Comparison of ENCODE assay signal across 21 cellular contexts in the genomic region with DNA sequence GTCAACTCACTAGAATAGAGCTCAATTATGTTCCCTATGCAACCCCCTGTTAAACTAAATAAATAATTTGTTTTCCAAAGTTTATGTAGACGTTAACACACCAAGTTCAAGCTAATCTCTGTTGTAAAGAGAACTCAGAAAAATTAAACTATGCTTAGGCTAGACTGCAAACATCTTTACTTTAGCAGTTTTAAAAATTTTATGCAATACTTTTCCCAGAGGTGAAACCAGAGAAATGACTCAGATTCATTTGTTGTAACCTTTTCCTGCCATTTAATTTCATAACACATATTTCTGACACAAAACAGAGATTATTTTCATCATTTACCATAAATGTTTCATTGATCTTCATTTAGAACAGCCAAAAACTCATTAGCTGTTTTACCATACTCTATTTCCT. TPM values are rescaled to one million over a fixed set of nuclear protein-coding genes. Genes with fewer than 3 reads are reported as not detected.
DNase-seq lines count a peak whose midpoint lies in the region; ATAC-seq and TF ChIP-seq lines count a peak whose summit lies in the region.
"Had no signal": no experiment of that assay in that cellular context is flagged by ENCODE, and none has a peak within 500 bp of the region (broad histone marks: within the 10 kb centered on the region; RNA-seq: fewer than 3 reads in every experiment).

No MANE protein-coding gene starts in this region.

- TF ChIP-seq CTCF in AG10803 (conservative IDR thresholded peaks at IDR 0.05; ENCODE audit: low read length) (no peak), omental fat pad (IDR thresholded peaks at IDR 0.05) (no peak)

- DNase-seq in AG10803 (ENCODE audit: low read depth), result peak; percentile 42
- DNase-seq in adipocyte (ENCODE audit: low read depth), result peak; percentile 34
- DNase-seq in fibroblast of peridontal ligament (ENCODE audit: extremely low read depth), result peak; percentile 72
- no peak for DNase-seq in omental fat pad (ENCODE audit: low spot score)
- DNase-seq in inferior parietal cortex (ENCODE audit: extremely low spot score), result no peak
- no peak for DNase-seq in G401 (ENCODE audit: low spot score)
- no peak for DNase-seq in amygdala (lab: John Stamatoyannopoulos, UW)
- no peak for DNase-seq in HuH-7 (ENCODE audit: low spot score)
- DNase-seq: C1 segment of cervical spinal cord; CD8-positive, alpha-beta memory T cell; Kasumi-1; MM.1S; NCI-H1092 treated with DMSO at 0.1 percent for 48 hours; NCI-H146; NCI-H2029 treated with DMSO at 0.1 percent for 48 hours; NCI-H510A; NCI-H748 treated with DMSO at 0.1 percent for 48 hours; NK-92 treated with Interleukin-12 subunit alpha and Interleukin-12 subunit beta, amount 100 ng/mL, for 24 hours had no signal

- no peaks in the 10 kb centered on the region for H3K27me3 ChIP-seq in adipocyte (replicated peaks; ENCODE audit: control insufficient read depth, insufficient read depth, low read length)

- no peaks in the 10 kb centered on the region for H3K9me3 ChIP-seq in adipocyte (ENCODE audit: control insufficient read depth, low read length)

- H3K4me3 ChIP-seq in AG10803 (ENCODE audit: low read length), result no peak overlapping the region
- H3K4me3 ChIP-seq in adipocyte (ENCODE audit: low read length), result peak overlapping the region; percentile 21

- H3K36me3 ChIP-seq in adipocyte (ENCODE audit: control insufficient read depth, insufficient read depth, low read length, severe bottlenecking), result no peaks in the 10 kb centered on the region

- H3K4me1 ChIP-seq in adipocyte (ENCODE audit: control insufficient read depth, insufficient read depth, low read length), result peaks cover 34% of the 10 kb centered on the region

- peak; percentile 70 for ATAC-seq in omental fat pad (ENCODE audit: low FRiP score)
- ATAC-seq: HCT116, Right ventricle myocardium inferior had no signal

- in situ Hi-C loops in G401 (cut with HindIII; ENCODE audit: low sequenced_read_pairs), result no loop called here

- peak overlapping the region; percentile 58 for H3K9ac ChIP-seq in adipocyte (ENCODE audit: low read length)

RNA-seq across cellular contexts. Expression of gene ABCC9, which starts 27.4 kb away (rescaled TPM):
- 10 to 100 TPM; 37.9 to 64.2 (median 54.4) TPM for total RNA-seq in omental fat pad
- total RNA-seq in G401 (2014; rRNA removed; shearing (Covaris generic)), result not detected in 2 replicates
- total RNA-seq: A673; CD8-positive, alpha-beta memory T cell had no signal

Comparison
In these comparisons a context has a peak if more than half of its experiments do, and no peak if none do; other contexts are left out.
1. DNase-seq: peak in AG10803 (single experiment), adipocyte (single experiment) and fibroblast of peridontal ligament (single experiment); none in omental fat pad (single experiment), inferior parietal cortex (single experiment), G401 (single experiment), amygdala (0 of 56) and HuH-7 (single experiment).
2. RNA of gene ABCC9, which starts 27.4 kb away (total RNA-seq): 37.9 to 64.2 TPM in omental fat pad; not detected in G401; every median in the first group is over 10 times any median in the second.